9 cellular contexts compared by ENCODE assay signal in the genomic region with DNA sequence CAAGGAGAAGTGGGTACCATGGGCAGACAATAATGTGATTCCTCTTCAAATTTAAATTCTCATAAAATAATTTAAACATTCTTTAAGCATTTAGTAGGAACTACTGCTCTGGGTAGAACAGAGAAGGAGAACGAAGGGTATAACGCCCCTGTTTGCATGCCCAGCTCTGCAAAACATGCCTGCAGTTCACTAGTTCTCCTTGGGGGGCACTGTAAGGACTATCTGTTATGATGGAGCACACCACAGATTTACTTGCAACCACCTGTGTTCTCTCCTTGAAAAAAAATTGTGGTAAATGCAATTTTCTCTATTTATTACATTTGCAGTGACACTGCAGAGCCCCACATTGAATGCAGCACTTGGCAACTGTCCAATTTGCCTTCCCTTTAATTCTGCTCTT.
DNase-seq lines count a peak whose midpoint lies in the region; ATAC-seq and TF ChIP-seq lines count a peak whose summit lies in the region.
"Had no signal": no experiment of that assay in that cellular context is flagged by ENCODE, and none has a peak within 500 bp of the region (broad histone marks: within the 10 kb centered on the region; RNA-seq: fewer than 3 reads in every experiment).

No MANE protein-coding gene starts in this region.

- peak; percentile 93 for ATAC-seq in GM18868 (IDR thresholded peaks at IDR 0.05; ENCODE audit: unreplicated experiment)
- ATAC-seq in HG03354 (IDR thresholded peaks at IDR 0.05; ENCODE audit: poor library complexity, severe bottlenecking, unreplicated experiment): peak; percentile 64
- ATAC-seq in HG03521 (IDR thresholded peaks at IDR 0.05; ENCODE audit: unreplicated experiment): no peak

- H3K4me3 ChIP-seq in dorsolateral prefrontal cortex: no peak overlapping the region

- intact Hi-C loops in dorsolateral prefrontal cortex (cut with DNase I): no loop called here

- DNase-seq in AG20443 (ENCODE audit: low spot score): peak; percentile 9
- DNase-seq in dermis blood vessel endothelial cell: peak; percentile 21
- no peak for DNase-seq in dorsolateral prefrontal cortex
- DNase-seq in cerebellum (ENCODE audit: low spot score): no peak
- no peak for DNase-seq in NCI-H2107 treated with DMSO at 0.1 percent for 48 hours (lab: John Stamatoyannopoulos, UW; ENCODE audit: unreplicated experiment)
- DNase-seq: activated T-cell treated with anti-CD3 and anti-CD28 coated beads, Interleukin-2, amount 50 U/mL, for 24 hours had no signal

- H3K27me3 ChIP-seq in dorsolateral prefrontal cortex: no peaks in the 10 kb centered on the region

- no peak overlapping the region for H3K27ac ChIP-seq in dorsolateral prefrontal cortex

- peak in 4 of 56 donors; percentile 13 to 31 (median 19) for TF ChIP-seq CTCF in dorsolateral prefrontal cortex (IDR thresholded peaks at IDR 0.05 in 54 of 56, conservative IDR thresholded peaks at IDR 0.05 in 2 of 56; ENCODE audit: low read depth in 1 of 56, partially characterized antibody in 56 of 56)

Comparison
In these comparisons a context has a peak if more than half of its experiments do, and no peak if none do; other contexts are left out.
1. DNase-seq: peak in AG20443 (single experiment) and dermis blood vessel endothelial cell (single experiment); none in dorsolateral prefrontal cortex (0 of 10), cerebellum (single experiment) and NCI-H2107 treated with DMSO at 0.1 percent for 48 hours (single experiment).